Comparison of ENCODE assay signal across 8 cellular contexts in genomic region chr13:95403349-95404140, GRCh38.
DNase-seq lines count a peak whose midpoint lies in the region; ATAC-seq and TF ChIP-seq lines count a peak whose summit lies in the region.

No MANE protein-coding gene starts in this region.

- peak; percentile 19 for DNase-seq in activated CD4-positive, alpha-beta T cell treated with anti-CD3 and anti-CD28 coated beads for 36 hours
- DNase-seq in activated CD4-positive, alpha-beta T cell treated with anti-CD3 and anti-CD28 coated beads, Interleukin-2, amount 50 U/mL, for 4 hours: no peak
- DNase-seq in astrocyte of the spinal cord (ENCODE audit: low read depth, low spot score): peak; percentile 2
- peak; percentile 71 for DNase-seq in left kidney (ENCODE audit: low read depth, low spot score)
- no peak for DNase-seq in tibial nerve (ENCODE audit: low spot score in 2 of 2)
- DNase-seq in OCI-M1 (lab: John Stamatoyannopoulos, UW): no peak
- DNase-seq in DMS 273 treated with DMSO at 0.1 percent for 48 hours (lab: John Stamatoyannopoulos, UW): no peak

- peaks cover 0 to 10% (median 4%) of the 10 kb centered on the region in 4 donors for H3K4me1 ChIP-seq in tibial nerve

- no peaks in the 10 kb centered on the region for H3K9me3 ChIP-seq in tibial nerve

- TF ChIP-seq CTCF in astrocyte of the spinal cord (IDR thresholded peaks at IDR 0.05; ENCODE audit: low read depth, low read length) (no peak), tibial nerve (IDR thresholded peaks at IDR 0.05) (no peak)

- H3K9me3 Mint-ChIP-seq in activated CD4-positive, alpha-beta T cell treated with anti-CD3 and anti-CD28 coated beads for 36 hours (ENCODE audit: low read depth): no peaks in the 10 kb centered on the region

- no peak for TF ChIP-seq EP300 in tibial nerve (IDR thresholded peaks at IDR 0.05)

- H3K27ac Mint-ChIP-seq in activated CD4-positive, alpha-beta T cell treated with anti-CD3 and anti-CD28 coated beads for 36 hours: no peak overlapping the region

- ATAC-seq in activated CD4-positive, alpha-beta T cell treated with anti-CD3 and anti-CD28 coated beads for 36 hours: peak; percentile 57
- ATAC-seq in HG03439 (IDR thresholded peaks at IDR 0.05; ENCODE audit: unreplicated experiment): peak; percentile 16

- intact Hi-C loops in activated CD4-positive, alpha-beta T cell treated with anti-CD3 and anti-CD28 coated beads for 36 hours (cut with DNase I, micrococcal nuclease): loop anchor here (1.0 to 10.0 kb wide), 8 partner anchors 74 to 969 kb away; partner anchors contain the start of gene ABCC4 (in 1 of the 2)

- TF ChIP-seq POLR2A in tibial nerve (IDR thresholded peaks at IDR 0.05): no peak

- H3K27ac ChIP-seq in tibial nerve: no peak overlapping the region

- H3K27me3 ChIP-seq in tibial nerve: no peaks in the 10 kb centered on the region

- CTCF ChIA-PET in activated CD4-positive, alpha-beta T cell treated with anti-CD3 and anti-CD28 coated beads for 36 hours (lab: Charles Lee): interaction anchor here (0.7 to 6.7 kb wide), 40 partner anchors 9 to 782 kb away, joined by 3 to 97 read pairs (median 4); partner anchors contain the start of gene DNAJC3

- H3K4me3 Mint-ChIP-seq in activated CD4-positive, alpha-beta T cell treated with anti-CD3 and anti-CD28 coated beads for 36 hours: peak overlapping the region; percentile 76

- in situ Hi-C loops in astrocyte of the spinal cord (cut with HindIII; ENCODE audit: low sequenced_read_pairs): no loop called here

- H3K4me3 ChIP-seq in astrocyte of the spinal cord (ENCODE audit: low read depth, low read length) (peak overlapping the region; percentile 46), tibial nerve (peak overlapping the region; percentile 20 to 40 (median 34))

- H3K27me3 Mint-ChIP-seq in activated CD4-positive, alpha-beta T cell treated with anti-CD3 and anti-CD28 coated beads for 36 hours: peaks cover 5% of the 10 kb centered on the region

- peaks cover 8% of the 10 kb centered on the region for H3K4me1 Mint-ChIP-seq in activated CD4-positive, alpha-beta T cell treated with anti-CD3 and anti-CD28 coated beads for 36 hours

- POLR2A ChIA-PET in activated CD4-positive, alpha-beta T cell treated with anti-CD3 and anti-CD28 coated beads for 36 hours (lab: Charles Lee): interaction anchor here (0.7 kb wide), 1 partner anchor 730 kb away, joined by 3 read pairs; no protein-coding TSS in a partner anchor

- H3K36me3 ChIP-seq in tibial nerve: no peaks in the 10 kb centered on the region

- no peaks in the 10 kb centered on the region for H3K36me3 Mint-ChIP-seq in activated CD4-positive, alpha-beta T cell treated with anti-CD3 and anti-CD28 coated beads for 36 hours (ENCODE audit: low read depth)

- 21 to 36% methylated on average over 17 of the region's 17 CpGs for WGBS in tibial nerve, 2 donors

Comparison
In these comparisons a context has a peak if more than half of its experiments do, and no peak if none do; other contexts are left out.
1. DNase-seq: peak in activated CD4-positive, alpha-beta T cell treated with anti-CD3 and anti-CD28 coated beads for 36 hours (single experiment), astrocyte of the spinal cord (single experiment) and left kidney (single experiment); none in activated CD4-positive, alpha-beta T cell treated with anti-CD3 and anti-CD28 coated beads, Interleukin-2, amount 50 U/mL, for 4 hours (0 of 2), tibial nerve (0 of 2), OCI-M1 (single experiment) and DMS 273 treated with DMSO at 0.1 percent for 48 hours (single experiment).